ENCODE assay signal across 1 cellular context in genomic region chr1:88074661-88075060, GRCh38.
TF ChIP-seq lines count a peak whose summit lies in the region.

No MANE protein-coding gene starts in this region.

TF ChIP-seq in H1, 55 proteins besides CTCF, POLR2A, EP300 and RAD21 (continued from another document):
- TF ChIP-seq CHD7 (IDR thresholded peaks at IDR 0.05; ENCODE audit: insufficient replicate concordance, low read length), result no peak
